27 cellular contexts compared by ENCODE assay signal in genomic region chr4:138338840-138339239, GRCh38.
"Had no signal": no experiment of that assay in that cellular context is flagged by ENCODE, and none has a peak within 500 bp of the region (broad histone marks: within the 10 kb centered on the region; RNA-seq: fewer than 3 reads in every experiment).

No MANE protein-coding gene starts in this region.

- H3K9me3 ChIP-seq: stomach, suprapubic skin, testis, thoracic aorta, thyroid gland, tibial artery, tibial nerve, transverse colon, upper lobe of left lung, upper lobe of right lung, uterus, vagina had no signal

- H3K27me3 ChIP-seq: stomach, suprapubic skin, testis, thyroid gland, tibial artery, tibial nerve, transverse colon, upper lobe of left lung, upper lobe of right lung, uterus, vagina had no signal

- FAIRE-seq: urothelium cell line had no signal

- DNase-seq: stimulated activated CD4-positive, alpha-beta T cell treated with anti-CD3 and anti-CD28 coated beads, Interleukin-2, amount 100 ng/mL, for 48 hours; stimulated activated CD4-positive, alpha-beta T cell treated with anti-CD3 and anti-CD28 coated beads, Interleukin-4, amount 100 ng/mL, for 1 hour; stimulated activated CD4-positive, alpha-beta T cell treated with anti-CD3 and anti-CD28 coated beads, Interleukin-4, amount 100 ng/mL, for 24 hours; stimulated activated CD4-positive, alpha-beta T cell treated with anti-CD3 and anti-CD28 coated beads, Interleukin-4, amount 100 ng/mL, for 4 hours; stimulated activated CD8-positive, alpha-beta memory T cell treated with anti-CD3 and anti-CD28 coated beads, Interleukin-4, amount 100 ng/mL, for 48 hours; stimulated activated naive B cell treated with anti-CD40 and anti-IgM and Interleukin-4, amounts not matched to agents 10 μg/mL and 1 μg/mL and 100 μg/mL, for 72 hours; stimulated activated naive CD4-positive, alpha-beta T cell; stimulated activated naive CD4-positive, alpha-beta T cell treated with Interleukin-2 at 50 U/mL for 16 hours; stimulated activated naive CD8-positive, alpha-beta T cell treated with anti-CD3 and anti-CD28 coated beads, Interleukin-15, amount 100 ng/mL, for 72 hours; stimulated activated naive CD8-positive, alpha-beta T cell treated with anti-CD3 and anti-CD28 coated beads, Interleukin-15, Interleukin-2, amounts not matched to agents 100 U/mL and 50 U/mL, for 24 hours; stomach; substantia nigra; testis; thyroid gland; tibial artery; transverse colon; trophoblast cell; upper lobe of left lung; upper lobe of right lung; uterus had no signal

- H3K4me3 ChIP-seq: stomach, suprapubic skin, testis, thoracic aorta, thyroid gland, tibial artery, tibial nerve, transverse colon, upper lobe of left lung, upper lobe of right lung, uterus, vagina had no signal

- H3K27ac ChIP-seq: stomach, suprapubic skin, testis, thoracic aorta, thyroid gland, tibial artery, tibial nerve, transverse colon, upper lobe of left lung, upper lobe of right lung, uterus, vagina had no signal

- H3K36me3 ChIP-seq: stomach, suprapubic skin, thoracic aorta, thyroid gland, tibial artery, tibial nerve, transverse colon, upper lobe of left lung, upper lobe of right lung, uterus, vagina had no signal

- H3K4me1 ChIP-seq: suprapubic skin, testis, thyroid gland, tibial artery, tibial nerve, upper lobe of right lung, uterus, vagina had no signal

- ATAC-seq: stimulated activated effector memory CD8-positive, alpha-beta T cell treated with anti-CD3 and anti-CD28 coated beads, Interleukin-12 subunit alpha, Interleukin-12 subunit beta, amount 100 ng/mL, for 72 hours; stimulated activated memory B cell treated with anti-CD40 and anti-IgM and Interleukin-4, amounts not matched to agents 10 μg/mL and 1 μg/mL and 100 μg/mL, for 72 hours; stimulated activated naive B cell treated with anti-CD40 and anti-IgM and Interleukin-4, amounts not matched to agents 10 μg/mL and 1 μg/mL and 100 μg/mL, for 72 hours; stimulated activated naive CD8-positive, alpha-beta T cell treated with anti-CD3 and anti-CD28 coated beads, Interleukin-15, amount 100 ng/mL, for 72 hours; stimulated activated naive CD8-positive, alpha-beta T cell treated with anti-CD3 and anti-CD28 coated beads, Interleukin-15, Interleukin-2, amounts not matched to agents 100 U/mL and 50 U/mL, for 24 hours; upper lobe of right lung had no signal
